In genomic region chr7:75055830-75056431, GRCh38 we compare ENCODE assay signal across 12 cellular contexts. TPM values are rescaled to one million over a fixed set of nuclear protein-coding genes. Genes with fewer than 3 reads are reported as not detected.
DNase-seq lines count a peak whose midpoint lies in the region; ATAC-seq, FAIRE-seq and TF ChIP-seq lines count a peak whose summit lies in the region.
"Had no signal": no experiment of that assay in that cellular context is flagged by ENCODE, and none has a peak within 500 bp of the region (broad histone marks: within the 10 kb centered on the region; RNA-seq: fewer than 3 reads in every experiment).

No MANE protein-coding gene starts in this region.

- peaks cover 4% of the 10 kb centered on the region for H3K79me2 ChIP-seq in astrocyte (ENCODE audit: insufficient read depth, low read length)
- peaks cover 12% of the 10 kb centered on the region for H3K79me2 ChIP-seq in osteoblast (ENCODE audit: insufficient read depth, low read length)

- intact Hi-C loops in uterus (cut with DNase I; ENCODE audit: low total_unique reads), result no loop called here

- H3K9me3 ChIP-seq in astrocyte (ENCODE audit: insufficient read depth, low read depth, low read length) (no peaks in the 10 kb centered on the region), osteoblast (ENCODE audit: low read depth, low read length) (no peaks in the 10 kb centered on the region), uterus (no peaks in the 10 kb centered on the region)
- H3K9me3 ChIP-seq: MG63 had no signal

- H3K9me3 Mint-ChIP-seq in astrocyte (ENCODE audit: unreplicated experiment), result no peaks in the 10 kb centered on the region

- ATAC-seq in GM21526 (IDR thresholded peaks at IDR 0.05; ENCODE audit: low FRiP score, unreplicated experiment), result no peak
- ATAC-seq: left lobe of liver had no signal

- H3K27me3 Mint-ChIP-seq in astrocyte (ENCODE audit: low read depth, unreplicated experiment), result no peaks in the 10 kb centered on the region

- peak overlapping the region; percentile 47 for H3K9ac ChIP-seq in astrocyte (ENCODE audit: low read length)

- H4K20me1 ChIP-seq in astrocyte (ENCODE audit: insufficient read depth, low read length) (peaks cover 11% of the 10 kb centered on the region), osteoblast (ENCODE audit: insufficient read depth, low read length) (no peaks in the 10 kb centered on the region)

- DNase-seq in astrocyte (ENCODE audit: low read depth) (peak; percentile 91), fibroblast of pulmonary artery (ENCODE audit: low read depth) (peak; percentile 52), osteoblast (ENCODE audit: insufficient read length, low spot score, missing footprints) (peak; percentile 90), uterus (peak; percentile 55 to 79), amniotic stem cell (lab: John Stamatoyannopoulos, UW) (no peak), dedifferentiated amniotic fluid mesenchymal stem cell (ENCODE audit: extremely low spot score) (no peak)
- DNase-seq: activated T-cell treated with anti-CD3 and anti-CD28 coated beads for 4 hours, NCI-H345 had no signal

- peak overlapping the region; percentile 71 for H3K27ac ChIP-seq in astrocyte (ENCODE audit: low read depth, low read length)
- H3K27ac ChIP-seq in osteoblast (ENCODE audit: low read depth, low read length), result peak overlapping the region; percentile 80
- peak overlapping the region; percentile 79 to 82 for H3K27ac ChIP-seq in uterus

- H3K36me3 ChIP-seq in astrocyte (ENCODE audit: insufficient read depth, low read length) (peaks cover 32% of the 10 kb centered on the region), osteoblast (ENCODE audit: insufficient read depth, low read length) (peaks cover 46% of the 10 kb centered on the region), uterus (no peaks in the 10 kb centered on the region)

- H3K27ac Mint-ChIP-seq in astrocyte (ENCODE audit: unreplicated experiment), result peak overlapping the region; percentile 83

- H3K4me3 ChIP-seq in astrocyte (ENCODE audit: insufficient read depth, low read depth, low read length) (no peak overlapping the region), fibroblast of pulmonary artery (replicated peaks; ENCODE audit: low read depth, low read length) (no peak overlapping the region), osteoblast (ENCODE audit: insufficient read depth, low read length) (peak overlapping the region; percentile 47), uterus (no peak overlapping the region)
- H3K4me3 ChIP-seq: MG63 had no signal

- H3K4me1 ChIP-seq in astrocyte (ENCODE audit: insufficient read depth, low read length) (peaks cover 33% of the 10 kb centered on the region), osteoblast (ENCODE audit: insufficient read depth, low read length) (peaks cover 34% of the 10 kb centered on the region), uterus (peaks cover 12 to 15% of the 10 kb centered on the region in 2 donors)

- TF ChIP-seq CTCF in astrocyte (IDR thresholded peaks at IDR 0.05; ENCODE audit: insufficient read depth, low read depth, low read length) (no peak), fibroblast of pulmonary artery (IDR thresholded peaks at IDR 0.05; ENCODE audit: low read length, missing control alignments) (no peak), osteoblast (IDR thresholded peaks at IDR 0.05; ENCODE audit: extremely low read depth, low read depth, low read length) (no peak), uterus (IDR thresholded peaks at IDR 0.05) (no peak)

- H2AFZ ChIP-seq in astrocyte (ENCODE audit: low read depth, low read length) (no peak overlapping the region), osteoblast (ENCODE audit: low read length) (peak overlapping the region; percentile 60)

- TF ChIP-seq POLR2A in uterus (IDR thresholded peaks at IDR 0.05), result no peak

- H3K4me3 Mint-ChIP-seq in astrocyte (ENCODE audit: unreplicated experiment), result peak overlapping the region; percentile 54

- peaks cover 36% of the 10 kb centered on the region for H3K36me3 Mint-ChIP-seq in astrocyte (ENCODE audit: low read depth, unreplicated experiment)

- peak; percentile 79 for FAIRE-seq in astrocyte (lab: Jason Lieb, UNC)
- FAIRE-seq: frontal cortex had no signal

- peak overlapping the region; percentile 57 for H3K4me2 ChIP-seq in astrocyte (ENCODE audit: low read length)
- peak overlapping the region; percentile 36 for H3K4me2 ChIP-seq in osteoblast (ENCODE audit: insufficient read depth, low read length)

- H3K27me3 ChIP-seq in astrocyte (ENCODE audit: insufficient read depth, low read length) (no peaks in the 10 kb centered on the region), osteoblast (ENCODE audit: insufficient read depth, low read length) (no peaks in the 10 kb centered on the region), uterus (no peaks in the 10 kb centered on the region)
- H3K27me3 ChIP-seq: MG63 had no signal

- peaks cover 24% of the 10 kb centered on the region for H3K4me1 Mint-ChIP-seq in astrocyte (ENCODE audit: low read depth, unreplicated experiment)

RNA-seq across cellular contexts. Expression of gene RCC1L, which starts 17.7 kb away (rescaled TPM):
- total RNA-seq in astrocyte (31.8 and 33.0 TPM in 2 replicates), osteoblast (42.7 and 46.0 TPM in 2 replicates), uterus (10 to 100 TPM in 3 of 4 donors, 1 to 10 TPM in 1; 7.4 to 52.6 (median 33.0) TPM)

RNA-seq across cellular contexts. Expression of gene GTF2IRD2B, which starts 36.5 kb away (rescaled TPM):
- total RNA-seq in astrocyte (11.0 and 13.0 TPM in 2 replicates), osteoblast (30.1 and 30.4 TPM in 2 replicates), uterus (10 to 100 TPM; 24.3 to 92.7 (median 66.4) TPM)

Comparison
In these comparisons a context has a peak if more than half of its experiments do, and no peak if none do; other contexts are left out.
1. DNase-seq: peak in astrocyte (single experiment), fibroblast of pulmonary artery (single experiment), osteoblast (single experiment) and uterus (2 of 2); none in amniotic stem cell (single experiment) and dedifferentiated amniotic fluid mesenchymal stem cell (single experiment).
2. Peak in every context shown above with its lines, with median percentiles within 50 percentile points of each other: H3K27ac ChIP-seq.